ENCODE assay signal across 16 cellular contexts in the genomic region with DNA sequence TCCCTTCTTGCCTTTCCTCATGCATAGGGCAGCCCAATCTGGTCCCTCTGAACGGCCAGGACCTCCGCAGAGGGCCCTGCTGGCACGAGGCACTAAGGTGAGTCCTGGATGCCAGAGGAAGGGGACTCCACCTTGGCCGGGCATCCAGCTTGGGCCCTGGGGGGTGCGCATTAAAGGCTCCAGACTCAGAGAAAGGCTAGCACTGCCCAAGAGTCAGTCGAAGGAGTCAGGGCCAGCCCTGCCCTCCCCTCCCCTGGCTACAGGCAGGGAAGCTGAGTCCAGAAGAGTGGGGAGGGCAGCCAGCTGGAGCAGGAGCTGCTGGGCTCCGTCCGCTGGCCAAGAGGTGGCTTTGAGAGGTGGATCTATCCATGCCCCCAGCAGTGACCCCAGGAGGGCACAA. TPM values are rescaled to one million over a fixed set of nuclear protein-coding genes. Genes with fewer than 3 reads are reported as not detected.
"Had no signal": no experiment of that assay in that cellular context is flagged by ENCODE, and none has a peak within 500 bp of the region (broad histone marks: within the 10 kb centered on the region; RNA-seq: fewer than 3 reads in every experiment).

No MANE protein-coding gene starts in this region.

- H3K27me3 ChIP-seq: SJCRH30 had no signal

- H3K27ac Mint-ChIP-seq: activated CD4-positive, alpha-beta T cell treated with anti-CD3 and anti-CD28 coated beads, Interleukin-2, amount 10 ng/mL, durations not matched to agents 24 days and 14 days; activated naive CD4-positive, alpha-beta T cell treated with anti-CD3 and anti-CD28 coated beads, Interleukin-2, amount 50 U/mL, for 72 hours; activated T-cell treated with anti-CD3 and anti-CD28 coated beads, Interleukin-2, amount 50 U/mL, for 24 hours; activated T-helper 2 cell treated with anti-CD3 and anti-CD28 coated beads, Interferon-gamma antibody, Interleukin-2, Interleukin-4, amounts not matched to agents 10 μg/mL and 5 μg/mL and 100 μg/mL, durations not matched to agents 14 hours and 24 hours and 36 hours had no signal

- H3K9me3 Mint-ChIP-seq: activated CD4-positive, alpha-beta T cell treated with anti-CD3 and anti-CD28 coated beads, Interleukin-2, amount 10 ng/mL, durations not matched to agents 24 days and 14 days; activated naive CD4-positive, alpha-beta T cell treated with anti-CD3 and anti-CD28 coated beads, Interleukin-2, amount 50 U/mL, for 72 hours; activated T-cell treated with anti-CD3 and anti-CD28 coated beads, Interleukin-2, amount 50 U/mL, for 24 hours; activated T-helper 2 cell treated with anti-CD3 and anti-CD28 coated beads, Interferon-gamma antibody, Interleukin-2, Interleukin-4, amounts not matched to agents 10 μg/mL and 5 μg/mL and 100 μg/mL, durations not matched to agents 14 hours and 24 hours and 36 hours had no signal

- H3K4me3 ChIP-seq: SJCRH30, SK-N-MC had no signal

- H3K36me3 ChIP-seq: SJCRH30 had no signal

- H3K27ac ChIP-seq: KMS-11, SJCRH30, SK-N-MC had no signal

- DNase-seq: activated CD4-positive, alpha-beta T cell treated with anti-CD3 and anti-CD28 coated beads, Interleukin-2, amount 50 U/mL, for 48 hours; activated naive CD4-positive, alpha-beta T cell treated with Interleukin-2 at 50 U/mL for 16 hours; MM.1S; SJCRH30 had no signal

- H3K9ac ChIP-seq: KMS-11 had no signal

- H3K4me3 Mint-ChIP-seq: activated CD8-positive, alpha-beta T cell treated with anti-CD3 and anti-CD28 coated beads, Interleukin-2, amount 10 ng/mL, durations not matched to agents 7 days and 5 days; activated T-cell treated with anti-CD3 and anti-CD28 coated beads, Interleukin-2, amount 50 U/mL, for 24 hours had no signal

- H3K9me3 ChIP-seq: SJCRH30 had no signal

- H3K27me3 Mint-ChIP-seq: activated CD4-positive, alpha-beta T cell treated with anti-CD3 and anti-CD28 coated beads, Interleukin-2, amount 10 ng/mL, durations not matched to agents 24 days and 14 days; activated T-cell treated with anti-CD3 and anti-CD28 coated beads, Interleukin-2, amount 50 U/mL, for 24 hours had no signal

- H3K36me3 Mint-ChIP-seq: brain had no signal

RNA-seq across cellular contexts. Expression of a gene that starts 27.1 kb away (rescaled TPM):
- total RNA-seq: activated CD4-positive, alpha-beta T cell treated with anti-CD3 and anti-CD28 coated beads, Interleukin-2, amount 10 ng/mL, durations not matched to agents 24 days and 14 days; activated CD8-positive, alpha-beta T cell treated with anti-CD3 and anti-CD28 coated beads, Interleukin-2, amount 10 ng/mL, durations not matched to agents 7 days and 5 days; bronchial epithelial cell; LHCN-M2; SJCRH30; T-helper 1 cell treated with Interleukin-12 subunit alpha and Interleukin-12 subunit beta and Interleukin-4 antibody, amounts not matched to agents 30 ng/mL and 1 ng/mL, for 36 hours; T-helper 2 cell treated with Interferon-gamma antibody and Interleukin-4, amounts not matched to agents 100 ng/mL and 5 ng/mL, for 36 hours had no signal

RNA-seq across cellular contexts. Expression of a gene that starts 27.2 kb away (rescaled TPM):
- total RNA-seq: SJCRH30 had no signal
